ENCODE assay signal across 30 cellular contexts in the genomic region with DNA sequence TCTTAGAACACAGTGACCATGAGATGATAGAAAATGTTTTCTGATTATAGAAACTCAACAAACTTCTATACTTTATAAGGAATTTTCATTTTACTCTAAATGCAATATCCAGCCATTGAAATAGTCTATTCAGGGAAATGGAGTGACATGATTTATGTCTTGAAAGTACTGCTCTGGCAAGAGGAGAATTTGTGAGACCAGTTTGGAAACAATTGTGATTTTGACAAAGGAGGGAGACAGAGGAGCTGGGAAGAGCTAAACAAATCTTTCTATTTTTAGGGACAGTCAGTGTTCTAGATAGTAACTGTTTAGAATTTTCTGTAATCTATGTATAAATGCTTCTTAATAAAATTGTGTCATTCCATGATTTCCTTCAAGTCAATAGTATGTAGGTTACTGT.
"Had no signal": no experiment of that assay in that cellular context is flagged by ENCODE, and none has a peak within 500 bp of the region (broad histone marks: within the 10 kb centered on the region; RNA-seq: fewer than 3 reads in every experiment).

No MANE protein-coding gene starts in this region.

- H3K27ac ChIP-seq: brain microvascular endothelial cell, cardiac muscle cell, Peyer's patch, RWPE1, SJCRH30, VCaP had no signal

- H3K9me3 ChIP-seq: Peyer's patch, SJCRH30 had no signal

- H3K36me3 ChIP-seq: brain microvascular endothelial cell, cardiac muscle cell, Peyer's patch, SJCRH30 had no signal

- H3K27me3 ChIP-seq: brain microvascular endothelial cell, cardiac muscle cell, Peyer's patch, SJCRH30 had no signal

- DNase-seq: activated CD4-positive, alpha-beta memory T cell treated with anti-CD3 and anti-CD28 coated beads for 36 hours; activated CD4-positive, alpha-beta T cell treated with anti-CD3 and anti-CD28 coated beads, Interleukin-2, amount 10 ng/mL, durations not matched to agents 7 days and 5 days; activated CD4-positive, CD25-positive, alpha-beta regulatory T cell; activated CD8-positive, alpha-beta memory T cell treated with anti-CD3 and anti-CD28 coated beads for 24 hours; activated effector memory CD4-positive, alpha-beta T cell treated with anti-CD3 and anti-CD28 coated beads, Interleukin-2, amount 50 U/mL, for 16 hours; activated naive CD4-positive, alpha-beta T cell treated with Interleukin-2 at 50 U/mL for 16 hours; activated naive CD8-positive, alpha-beta T cell treated with anti-CD3 and anti-CD28 coated beads, Interleukin-2, amount 50 U/mL, for 24 hours; activated T-cell treated with anti-CD3 and anti-CD28 coated beads, Interleukin-2, amount 50 U/mL, for 4 hours; amygdala; brain microvascular endothelial cell; Kasumi-1; KBM-7; NCI-H1048; NCI-H146; NCI-H187 treated with DMSO at 0.1 percent for 48 hours; NCI-H2171; NCI-H2227 treated with DMSO at 0.1 percent for 48 hours; NCI-H446 treated with DMSO at 0.1 percent for 48 hours; NCI-H524 treated with DMSO at 0.1 percent for 48 hours; NCI-H774; NK-92 treated with Interleukin-12 subunit alpha and Interleukin-12 subunit beta, amount 100 ng/mL, for 24 hours; Peyer's patch; Right ventricle myocardium superior; SJCRH30; T-cell; T-helper 2 cell; T1000 had no signal

- H3K4me1 ChIP-seq: Peyer's patch, SJCRH30 had no signal

- H3K4me3 ChIP-seq: cardiac muscle cell, Peyer's patch, SJCRH30 had no signal
